ENCODE assay signal across 11 cellular contexts in the genomic region with DNA sequence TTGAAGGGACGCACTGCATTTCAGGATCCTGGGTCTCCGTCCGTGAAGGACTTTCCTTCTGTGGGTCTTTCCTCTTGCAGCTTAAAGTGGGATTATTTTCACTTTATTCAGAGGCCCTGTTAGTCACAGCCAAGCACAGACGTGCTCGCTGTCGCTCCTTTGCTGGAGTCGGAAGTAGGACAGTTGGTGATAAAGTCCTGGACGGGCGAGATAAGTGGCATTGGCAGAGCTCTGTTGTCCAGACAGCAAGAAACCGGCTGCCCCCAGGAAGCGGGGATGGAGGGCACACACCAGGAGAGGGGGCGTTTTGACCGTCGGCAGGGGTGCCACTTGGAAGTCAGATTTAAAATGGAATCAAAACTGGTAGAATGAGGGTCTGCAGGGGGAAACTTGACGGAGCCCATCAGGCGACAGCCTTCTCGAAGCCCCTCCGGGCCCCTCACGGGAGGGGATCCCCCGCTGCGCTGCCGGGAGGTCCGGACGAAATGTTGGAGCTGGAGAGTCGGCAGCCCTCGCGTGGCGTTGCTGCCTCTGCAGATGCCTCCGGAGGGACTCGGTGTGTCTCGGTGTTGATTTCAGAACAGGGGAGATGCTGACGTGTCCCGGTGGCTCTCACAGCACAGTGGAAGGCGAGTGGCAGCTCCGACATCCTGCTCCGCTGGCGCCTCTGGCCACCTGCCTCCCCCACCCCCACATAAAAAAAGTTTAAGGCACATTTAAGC.
DNase-seq lines count a peak whose midpoint lies in the region; ATAC-seq and TF ChIP-seq lines count a peak whose summit lies in the region.
"Had no signal": no experiment of that assay in that cellular context is flagged by ENCODE, and none has a peak within 500 bp of the region (broad histone marks: within the 10 kb centered on the region; RNA-seq: fewer than 3 reads in every experiment).

No MANE protein-coding gene starts in this region.

- H3K36me3 ChIP-seq in DOHH2 (ENCODE audit: control insufficient read depth, low read length) (peaks cover 3% of the 10 kb centered on the region; the same call in 1 of the 2 replicates), osteoblast (ENCODE audit: insufficient read depth, low read length) (no peaks in the 10 kb centered on the region), sigmoid colon (no peaks in the 10 kb centered on the region)

- H3K79me2 ChIP-seq in DOHH2 (ENCODE audit: control insufficient read depth, low read length) (peaks cover 4% of the 10 kb centered on the region; the same call in 1 of the 2 replicates), osteoblast (ENCODE audit: insufficient read depth, low read length) (no peaks in the 10 kb centered on the region)

- ATAC-seq in activated B cell treated with CpG ODN at 0.5 μM for 24 hours (ENCODE audit: low read depth) (peak; percentile 11), GM21360 (IDR thresholded peaks at IDR 0.05; ENCODE audit: unreplicated experiment) (no peak), HG03571 (IDR thresholded peaks at IDR 0.05; ENCODE audit: unreplicated experiment) (no peak)
- ATAC-seq in effector memory CD8-positive, alpha-beta T cell (replicated peaks), result no peak
- ATAC-seq: body of pancreas had no signal

- no peak overlapping the region for H2AFZ ChIP-seq in osteoblast (ENCODE audit: low read length)

- DNase-seq in activated B cell treated with CpG ODN at 0.5 μM for 24 hours (peak; percentile 20), osteoblast (ENCODE audit: insufficient read length, low spot score, missing footprints) (peak; percentile 78), sigmoid colon (no peak), DMS153 (lab: John Stamatoyannopoulos, UW) (no peak)
- no peak for DNase-seq in effector memory CD8-positive, alpha-beta T cell
- DNase-seq: NCI-H510A had no signal

- H3K27ac Mint-ChIP-seq in activated B cell treated with CpG ODN at 0.5 μM for 24 hours, result peak overlapping the region; percentile 82
- peak overlapping the region; percentile 88 to 96 for H3K27ac Mint-ChIP-seq in effector memory CD8-positive, alpha-beta T cell

- CTCF ChIA-PET in activated B cell treated with CpG ODN at 0.5 μM for 24 hours (lab: Charles Lee), result no interaction called here

- peak overlapping the region; percentile 89 for H3K4me2 ChIP-seq in DOHH2 (ENCODE audit: low read length)
- H3K4me2 ChIP-seq in osteoblast (ENCODE audit: insufficient read depth, low read length), result no peak overlapping the region

- intact Hi-C loops in activated B cell treated with CpG ODN at 0.5 μM for 24 hours (cut with micrococcal nuclease), result loop anchor here (10.0 kb wide), 2 partner anchors 455 to 625 kb away; a partner anchor contains a TSS
- intact Hi-C loops in sigmoid colon (cut with DNase I), result no loop called here

- H3F3A ChIP-seq in DOHH2 (ENCODE audit: control insufficient read depth, insufficient read depth), result peaks cover 26% of the 10 kb centered on the region

- peak overlapping the region; percentile 78 for H3K4me3 Mint-ChIP-seq in activated B cell treated with CpG ODN at 0.5 μM for 24 hours
- H3K4me3 Mint-ChIP-seq in effector memory CD8-positive, alpha-beta T cell, result peak overlapping the region; percentile 61 to 91

- TF ChIP-seq CTCF in DOHH2 (IDR thresholded peaks at IDR 0.05; ENCODE audit: low read depth, low read length, poor library complexity, severe bottlenecking) (no peak), activated B cell treated with CpG ODN at 0.5 μM for 24 hours (IDR thresholded peaks at IDR 0.05) (no peak), osteoblast (IDR thresholded peaks at IDR 0.05; ENCODE audit: extremely low read depth, low read depth, low read length) (no peak), sigmoid colon (IDR thresholded peaks at IDR 0.05) (no peak)

- TF ChIP-seq POLR2A in sigmoid colon (IDR thresholded peaks at IDR 0.05), result no peak

- H4K20me1 ChIP-seq in DOHH2 (ENCODE audit: control insufficient read depth, insufficient read depth, low read depth, low read length), result no peaks in the 10 kb centered on the region
- H4K20me1 ChIP-seq in osteoblast (ENCODE audit: insufficient read depth, low read length), result no peaks in the 10 kb centered on the region

- 56 to 61% methylated on average over 37 of the region's 37 CpGs for WGBS in sigmoid colon, 2 donors

- H3K27ac ChIP-seq in DOHH2 (ENCODE audit: low read depth, low read length) (0 out of 2 replicates have a peak overlapping the region, but pooled peaks have one; percentile 99), osteoblast (ENCODE audit: low read depth, low read length) (no peak overlapping the region), sigmoid colon (no peak overlapping the region)
- H3K27ac ChIP-seq: body of pancreas had no signal

- no peaks in the 10 kb centered on the region for H3K9me3 Mint-ChIP-seq in activated B cell treated with CpG ODN at 0.5 μM for 24 hours
- H3K9me3 Mint-ChIP-seq in effector memory CD8-positive, alpha-beta T cell, result no peaks in the 10 kb centered on the region

- H3K27me3 ChIP-seq in DOHH2 (ENCODE audit: control insufficient read depth, low read length) (no peaks in the 10 kb centered on the region), osteoblast (ENCODE audit: insufficient read depth, low read length) (no peaks in the 10 kb centered on the region), sigmoid colon (no peaks in the 10 kb centered on the region)
- H3K27me3 ChIP-seq: body of pancreas had no signal

- H3K4me1 ChIP-seq in DOHH2 (ENCODE audit: control insufficient read depth, low read length) (peaks cover 57% of the 10 kb centered on the region), osteoblast (ENCODE audit: insufficient read depth, low read length) (no peaks in the 10 kb centered on the region), sigmoid colon (peaks cover 0 to 6% (median 0%) of the 10 kb centered on the region in 4 donors)
- H3K4me1 ChIP-seq: body of pancreas had no signal

- peaks cover 15% of the 10 kb centered on the region for H3K36me3 Mint-ChIP-seq in activated B cell treated with CpG ODN at 0.5 μM for 24 hours (ENCODE audit: low read depth)
- H3K36me3 Mint-ChIP-seq in effector memory CD8-positive, alpha-beta T cell (ENCODE audit: insufficient read depth), result peaks cover 15% of the 10 kb centered on the region

- H3K27me3 Mint-ChIP-seq in activated B cell treated with CpG ODN at 0.5 μM for 24 hours, result no peaks in the 10 kb centered on the region
- H3K27me3 Mint-ChIP-seq in effector memory CD8-positive, alpha-beta T cell, result no peaks in the 10 kb centered on the region

- no peak for TF ChIP-seq EP300 in sigmoid colon (IDR thresholded peaks at IDR 0.05)

- H3K9me2 ChIP-seq in DOHH2 (replicated peaks; ENCODE audit: control insufficient read depth, low read length), result no peaks in the 10 kb centered on the region

- POLR2A ChIA-PET in activated B cell treated with CpG ODN at 0.5 μM for 24 hours (lab: Charles Lee), result interaction anchor here (0.6 to 1.8 kb wide), 8 partner anchors 11 to 126 kb away, joined by 3 to 8 read pairs (median 4); a partner anchor contains a TSS

- H3K4me3 ChIP-seq in DOHH2 (ENCODE audit: low read length), result peak overlapping the region; percentile 49
- H3K4me3 ChIP-seq in osteoblast (ENCODE audit: insufficient read depth, low read length), result no peak overlapping the region
- H3K4me3 ChIP-seq in sigmoid colon, result peak overlapping the region in 1 of 4 donors; percentile 4
- H3K4me3 ChIP-seq: body of pancreas, lung had no signal

- peaks cover 82% of the 10 kb centered on the region for H3K4me1 Mint-ChIP-seq in activated B cell treated with CpG ODN at 0.5 μM for 24 hours
- peaks cover 54 to 66% of the 10 kb centered on the region in 2 donors for H3K4me1 Mint-ChIP-seq in effector memory CD8-positive, alpha-beta T cell (ENCODE audit: low read depth in 2 of 2)

- H3K9me3 ChIP-seq in DOHH2 (ENCODE audit: control insufficient read depth, insufficient read depth, low read length) (no peaks in the 10 kb centered on the region), osteoblast (ENCODE audit: low read depth, low read length) (no peaks in the 10 kb centered on the region), sigmoid colon (no peaks in the 10 kb centered on the region)
- H3K9me3 ChIP-seq: body of pancreas had no signal

Comparison
In these comparisons a context has a peak if more than half of its experiments do, and no peak if none do; other contexts are left out.
1. DNase-seq: peak in activated B cell treated with CpG ODN at 0.5 μM for 24 hours (single experiment) and osteoblast (single experiment); none in effector memory CD8-positive, alpha-beta T cell (0 of 3), sigmoid colon (single experiment) and DMS153 (single experiment).